8 cellular contexts compared by ENCODE assay signal in genomic region chr7:151631968-151632749, GRCh38.
DNase-seq lines count a peak whose midpoint lies in the region; ATAC-seq and TF ChIP-seq lines count a peak whose summit lies in the region.

No MANE protein-coding gene starts in this region.

- H4K20me1 ChIP-seq in GM23338 (replicated peaks; ENCODE audit: insufficient read depth) = peaks cover 12% of the 10 kb centered on the region; the same call in 1 of the 2 replicates

- H3K36me3 ChIP-seq in GM23338 (ENCODE audit: insufficient read depth) = no peaks in the 10 kb centered on the region; the same call in 1 of the 2 replicates
- no peaks in the 10 kb centered on the region for H3K36me3 ChIP-seq in parathyroid adenoma (ENCODE audit: control insufficient read depth, insufficient read depth, low read length)
- H3K36me3 ChIP-seq in transverse colon = no peaks in the 10 kb centered on the region

- H3K27ac Mint-ChIP-seq in GM23338 = peak overlapping the region; percentile 89
- peak overlapping the region; percentile 96 for H3K27ac Mint-ChIP-seq in activated naive CD8-positive, alpha-beta T cell

- H3K27me3 ChIP-seq in GM23338 (ENCODE audit: insufficient read depth) (peaks cover 28% of the 10 kb centered on the region), parathyroid adenoma (ENCODE audit: control insufficient read depth, insufficient read depth, low read length) (no peaks in the 10 kb centered on the region), transverse colon (no peaks in the 10 kb centered on the region)

- H3K4me3 Mint-ChIP-seq in GM23338 = peak overlapping the region; percentile 90
- H3K4me3 Mint-ChIP-seq in activated naive CD8-positive, alpha-beta T cell = peak overlapping the region; percentile 96

- intact Hi-C loops in Right ventricle myocardium superior (cut with DNase I) (loop anchor here (5.0 kb wide), 1 partner anchor 55 kb away; no protein-coding TSS in a partner anchor), transverse colon (cut with DNase I; ENCODE audit: low total_unique reads) (no loop called here)

- H3K9me2 ChIP-seq in GM23338 (ENCODE audit: insufficient read depth) = 0 out of 2 replicates have a peak, but pooled peaks cover 4% of the 10 kb centered on the region

- TF ChIP-seq CTCF in GM23338 (conservative IDR thresholded peaks at IDR 0.05; ENCODE audit: low read depth in 2 of 2) (peak in 1 of 2 experiments; percentile 56; a peak in 2 of 4 replicates), parathyroid adenoma (IDR thresholded peaks at IDR 0.05) (peak; percentile 10), transverse colon (IDR thresholded peaks at IDR 0.05) (peak in 2 of 5 experiments; percentile 13 to 29)

- H3K79me2 ChIP-seq in GM23338 (replicated peaks; ENCODE audit: insufficient read depth) = peaks cover 12% of the 10 kb centered on the region; the same call in 1 of the 2 replicates
- H3K79me2 ChIP-seq in parathyroid adenoma = peaks cover 7% of the 10 kb centered on the region

- H3K4me1 ChIP-seq in GM23338 (ENCODE audit: insufficient read depth) (peaks cover 25% of the 10 kb centered on the region), parathyroid adenoma (peaks cover 15% of the 10 kb centered on the region), transverse colon (peaks cover 3 to 31% (median 9%) of the 10 kb centered on the region in 4 donors)

- H3K9ac ChIP-seq in parathyroid adenoma = peak overlapping the region; percentile 8

- H3F3A ChIP-seq in GM23338 (replicated peaks; ENCODE audit: low read depth) = peaks cover 11% of the 10 kb centered on the region

- peaks cover 31% of the 10 kb centered on the region for H3K27me3 Mint-ChIP-seq in GM23338 (ENCODE audit: insufficient read depth, low read depth, poor library complexity)
- H3K27me3 Mint-ChIP-seq in activated naive CD8-positive, alpha-beta T cell = no peaks in the 10 kb centered on the region

- H3K9me3 ChIP-seq in parathyroid adenoma (ENCODE audit: control insufficient read depth, low read length) (no peaks in the 10 kb centered on the region), transverse colon (no peaks in the 10 kb centered on the region)

- H2AFZ ChIP-seq in GM23338 = peak overlapping the region; percentile 97
- peak overlapping the region; percentile 98 for H2AFZ ChIP-seq in parathyroid adenoma

- H3K4me3 ChIP-seq in GM23338 (peak overlapping the region; percentile 77), parathyroid adenoma (ENCODE audit: low read depth, low read length) (peak overlapping the region; percentile 72), transverse colon (peak overlapping the region; percentile 39 to 92 (median 76))

- peaks cover 11% of the 10 kb centered on the region for H3K9me3 Mint-ChIP-seq in GM23338
- no peaks in the 10 kb centered on the region for H3K9me3 Mint-ChIP-seq in activated naive CD8-positive, alpha-beta T cell (ENCODE audit: low read depth)

- TF ChIP-seq POLR2A in transverse colon (IDR thresholded peaks at IDR 0.05) = no peak

- TF ChIP-seq EP300 in transverse colon (IDR thresholded peaks at IDR 0.05; ENCODE audit: low read depth) = no peak

- ATAC-seq in GM23338 (peak; percentile 87), Right ventricle myocardium superior (ENCODE audit: poor library complexity) (peak; percentile 88)

- DNase-seq in GM04504 (ENCODE audit: low read depth) (peak; percentile 57), GM23338 (ENCODE audit: low spot score) (peak; percentile 86), LHCN-M2 (ENCODE audit: low read depth) (peak; percentile 82), SKM-1 (lab: John Stamatoyannopoulos, UW; ENCODE audit: unreplicated experiment) (peak; percentile 26), Right ventricle myocardium superior (peak; percentile 89), transverse colon (peak; percentile 92)

- in situ Hi-C loops in transverse colon (cut with MboI; ENCODE audit: low pct_ligation_motif_present in 1 of 4, low pct_unique_long_range_greater_than_20kb in 1 of 4, low sequenced_read_pairs in 3 of 4) = loop anchor here in 1 of 4 donors (25.0 kb wide), 1 partner anchor 105 kb away; no protein-coding TSS in a partner anchor

- 2% methylated on average over 19 of the region's 108 CpGs; no CpG with 5 or more reads in 1 of the 2 donors for WGBS in transverse colon (ENCODE audit: low coverage in 1 of 2), 2 donors

- H3K27ac ChIP-seq in GM23338 (ENCODE audit: low read depth) (peak overlapping the region; percentile 78; the same call in 1 of the 2 replicates), parathyroid adenoma (peak overlapping the region; percentile 86), transverse colon (peak overlapping the region; percentile 91 to 95 (median 94))

- peaks cover 6% of the 10 kb centered on the region for H3K36me3 Mint-ChIP-seq in GM23338 (ENCODE audit: low read depth)
- peaks cover 3% of the 10 kb centered on the region for H3K36me3 Mint-ChIP-seq in activated naive CD8-positive, alpha-beta T cell

- peaks cover 35% of the 10 kb centered on the region for H3K4me1 Mint-ChIP-seq in GM23338
- H3K4me1 Mint-ChIP-seq in activated naive CD8-positive, alpha-beta T cell (ENCODE audit: low read depth) = peaks cover 34% of the 10 kb centered on the region

- H3K4me2 ChIP-seq in GM23338 = peak overlapping the region; percentile 88
- peak overlapping the region; percentile 94 for H3K4me2 ChIP-seq in parathyroid adenoma (ENCODE audit: low read length)

TF ChIP-seq in GM23338, 12 proteins besides CTCF, POLR2A, EP300 and RAD21 (continues in another document):
- TF ChIP-seq STAT1 (IDR thresholded peaks at IDR 0.05; ENCODE audit: unreplicated experiment) = no peak
- TF ChIP-seq JUNB (IDR thresholded peaks at IDR 0.05; ENCODE audit: unreplicated experiment) = no peak
- TF ChIP-seq ZNF114 (CRISPR knock-in tag; IDR thresholded peaks at IDR 0.05) = no peak
- TF ChIP-seq CREB1 (CRISPR knock-in tag; IDR thresholded peaks at IDR 0.05; ENCODE audit: low read depth) = no peak
- TF ChIP-seq ZNF331 (CRISPR knock-in tag; IDR thresholded peaks at IDR 0.05; ENCODE audit: low read depth) = no peak
- TF ChIP-seq NANOG (IDR thresholded peaks at IDR 0.05; ENCODE audit: borderline replicate concordance) = no peak
- TF ChIP-seq REST (IDR thresholded peaks at IDR 0.05; ENCODE audit: unreplicated experiment) = no peak
- TF ChIP-seq POLR2AphosphoS5 (IDR thresholded peaks at IDR 0.05; ENCODE audit: low read depth) = no peak
- TF ChIP-seq EZH2 (IDR thresholded peaks at IDR 0.05; ENCODE audit: low read depth, unreplicated experiment) = no peak
- no peak for TF ChIP-seq ETS1 (IDR thresholded peaks at IDR 0.05)
- no peak for TF ChIP-seq EZH2phosphoT487 (IDR thresholded peaks at IDR 0.05; ENCODE audit: unreplicated experiment)

Comparison
In these comparisons a context has a peak if more than half of its experiments do, and no peak if none do; other contexts are left out.
1. Peak in every context shown above with its lines: DNase-seq, ATAC-seq, H3K4me3 ChIP-seq and H3K27ac ChIP-seq.
2. DNase-seq: peak in every context shown above with its lines; median percentile 92 in transverse colon; 89 in Right ventricle myocardium superior; 86 in GM23338; 82 in LHCN-M2; 57 in GM04504; 26 in SKM-1.